13 cellular contexts compared by ENCODE assay signal in the genomic region with DNA sequence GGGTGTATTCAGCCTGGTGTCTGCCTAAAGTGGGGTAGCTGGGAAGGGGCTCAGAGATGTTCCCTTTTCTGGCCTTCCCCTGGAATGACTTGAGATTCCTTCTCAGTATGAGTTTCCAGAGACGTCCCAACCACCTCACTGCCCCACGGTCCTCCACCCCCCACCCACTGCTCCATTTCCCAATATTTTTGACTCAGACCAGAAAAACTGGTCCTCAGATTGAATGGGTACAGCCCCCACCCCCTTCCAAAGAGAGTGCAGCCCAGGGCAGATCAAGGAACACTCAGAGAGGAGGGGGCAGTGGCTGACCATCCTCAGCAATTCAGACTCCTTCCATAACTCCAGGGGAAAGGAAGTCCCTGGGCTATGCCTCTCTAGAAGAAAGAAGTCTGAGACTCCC. TPM values are rescaled to one million over a fixed set of nuclear protein-coding genes. Genes with fewer than 3 reads are reported as not detected.
A peak's percentile ranks its signal among the peaks of the same experiment; 100 is the strongest.
DNase-seq lines count a peak whose midpoint lies in the region; ATAC-seq and TF ChIP-seq lines count a peak whose summit lies in the region.
"Had no signal": no experiment of that assay in that cellular context is flagged by ENCODE, and none has a peak within 500 bp of the region (broad histone marks: within the 10 kb centered on the region; RNA-seq: fewer than 3 reads in every experiment).

No MANE protein-coding gene starts in this region.

- H3K4me3 Mint-ChIP-seq in CD4-positive, alpha-beta memory T cell = peak overlapping the region in 6 of 8 donors; percentile 13 to 77 (median 58)
- H3K4me3 Mint-ChIP-seq in natural killer cell = peak overlapping the region; percentile 58

- no peak for ATAC-seq in natural killer cell

- CTCF ChIA-PET in CD4-positive, alpha-beta memory T cell (lab: Charles Lee; ENCODE audit: partially characterized antibody) = interaction anchor here (0.6 to 0.8 kb wide), 2 partner anchors 81 to 1401 kb away, joined by 3 read pairs; no protein-coding TSS in a partner anchor
- CTCF ChIA-PET in HEK293T (lab: Yijun Ruan, JAX) = no interaction called here

- no peak overlapping the region for H3K4me3 ChIP-seq in CD4-positive, alpha-beta memory T cell (ENCODE audit: low read length in 2 of 2)
- H3K4me3 ChIP-seq in HUES6 (ENCODE audit: low read depth, low read length) (peak overlapping the region; percentile 32; the same call in 1 of the 2 replicates), brain microvascular endothelial cell (ENCODE audit: low read depth, low read length) (peak overlapping the region; percentile 30)

- POLR2A ChIA-PET in CD4-positive, alpha-beta memory T cell (lab: Charles Lee; ENCODE audit: partially characterized antibody) = interaction anchor here (0.9 to 1.6 kb wide), 2 partner anchors 15 to 51 kb away, joined by 5 to 6 read pairs; a partner anchor contains a TSS
- POLR2A ChIA-PET in HEK293T (lab: Yijun Ruan, JAX) = interaction anchor here (0.6 to 2.5 kb wide), 2 partner anchors 15 to 227 kb away, joined by 3 to 9 read pairs; a partner anchor contains a TSS

- H3K27ac ChIP-seq in CD4-positive, alpha-beta memory T cell (ENCODE audit: low read depth, low read length) = no peak overlapping the region
- H3K27ac ChIP-seq in HUES6 (ENCODE audit: low read depth, low read length) = peak overlapping the region; percentile 1; the same call in 1 of the 2 replicates
- no peak overlapping the region for H3K27ac ChIP-seq in brain microvascular endothelial cell

- no peaks in the 10 kb centered on the region for H3K27me3 ChIP-seq in CD4-positive, alpha-beta memory T cell (ENCODE audit: insufficient read depth, low read length)
- H3K27me3 ChIP-seq in HUES6 (ENCODE audit: control insufficient read depth, insufficient read depth, low read length) (no peaks in the 10 kb centered on the region), brain microvascular endothelial cell (replicated peaks) (no peaks in the 10 kb centered on the region)

- peaks cover 26 to 51% (median 35%) of the 10 kb centered on the region in 4 donors for H3K4me1 Mint-ChIP-seq in CD4-positive, alpha-beta memory T cell
- peaks cover 41 to 49% of the 10 kb centered on the region in 2 donors for H3K4me1 Mint-ChIP-seq in natural killer cell

- H3K27me3 Mint-ChIP-seq in CD4-positive, alpha-beta memory T cell = no peaks in the 10 kb centered on the region
- H3K27me3 Mint-ChIP-seq in natural killer cell (ENCODE audit: low read depth in 2 of 2) = no peaks in the 10 kb centered on the region

- intact Hi-C loops in CD4-positive, alpha-beta memory T cell (cut with micrococcal nuclease) = no loop called here
- intact Hi-C loops in natural killer cell (cut with micrococcal nuclease) = no loop called here

- in situ Hi-C loops in brain microvascular endothelial cell (cut with HindIII; ENCODE audit: low pct_ligation_motif_present, low sequenced_read_pairs) = no loop called here

- peaks cover 33% of the 10 kb centered on the region for H3K36me3 ChIP-seq in CD4-positive, alpha-beta memory T cell (ENCODE audit: insufficient read depth, low read length)
- peaks cover 41% of the 10 kb centered on the region for H3K36me3 ChIP-seq in HUES6 (ENCODE audit: control insufficient read depth, insufficient read depth, low read length)
- peaks cover 34% of the 10 kb centered on the region for H3K36me3 ChIP-seq in brain microvascular endothelial cell (replicated peaks)

- peaks cover 48% of the 10 kb centered on the region for H3K4me1 ChIP-seq in CD4-positive, alpha-beta memory T cell (ENCODE audit: insufficient read depth, low read length)
- H3K4me1 ChIP-seq in HUES6 (ENCODE audit: control insufficient read depth, insufficient read depth, low read length) = peaks cover 43% of the 10 kb centered on the region

- no peaks in the 10 kb centered on the region for H3K9me3 ChIP-seq in CD4-positive, alpha-beta memory T cell (ENCODE audit: control insufficient read depth in 1 of 2, low read length in 2 of 2)
- no peaks in the 10 kb centered on the region for H3K9me3 ChIP-seq in HUES6 (ENCODE audit: control insufficient read depth, insufficient read depth, low read depth, low read length)

- no peak for DNase-seq in CD4-positive, alpha-beta memory T cell
- no peak for DNase-seq in brain microvascular endothelial cell
- no peak for DNase-seq in natural killer cell
- no peak for DNase-seq in cerebellar cortex (ENCODE audit: low spot score)
- no peak for DNase-seq in stimulated activated CD4-positive, alpha-beta T cell treated with anti-CD3 and anti-CD28 coated beads, Interleukin-2, amount 100 ng/mL, for 48 hours
- no peak for DNase-seq in HEK293T (ENCODE audit: extremely low spot score)
- DNase-seq: EL; kidney; NCI-H1436 treated with DMSO at 0.1 percent for 48 hours; NCI-H82; stimulated activated CD4-positive, alpha-beta T cell treated with anti-CD3 and anti-CD28 coated beads, Interleukin-12 subunit alpha, Interleukin-12 subunit beta, amount 100 ng/mL, for 4 hours; SW 1271 had no signal

- TF ChIP-seq CTCF in brain microvascular endothelial cell (IDR thresholded peaks at IDR 0.05; ENCODE audit: low read depth, low read length, missing control alignments) = no peak
- no peak for TF ChIP-seq CTCF in natural killer cell (IDR thresholded peaks at IDR 0.05)

- H3K36me3 Mint-ChIP-seq in CD4-positive, alpha-beta memory T cell = peaks cover 13 to 30% of the 10 kb centered on the region in 2 donors
- H3K36me3 Mint-ChIP-seq in natural killer cell = no peaks in the 10 kb centered on the region

- peak overlapping the region in 5 of 7 donors; percentile 22 to 91 (median 70) for H3K27ac Mint-ChIP-seq in CD4-positive, alpha-beta memory T cell
- H3K27ac Mint-ChIP-seq in natural killer cell = no peak overlapping the region

- H3K9me3 Mint-ChIP-seq in CD4-positive, alpha-beta memory T cell = no peaks in the 10 kb centered on the region
- no peaks in the 10 kb centered on the region for H3K9me3 Mint-ChIP-seq in natural killer cell

- H3K9ac ChIP-seq in HUES6 (ENCODE audit: low read length) = peak overlapping the region; percentile 5

TF ChIP-seq in HEK293T, 16 proteins besides CTCF, POLR2A, EP300 and RAD21:
- TF ChIP-seq, protein P1, sequence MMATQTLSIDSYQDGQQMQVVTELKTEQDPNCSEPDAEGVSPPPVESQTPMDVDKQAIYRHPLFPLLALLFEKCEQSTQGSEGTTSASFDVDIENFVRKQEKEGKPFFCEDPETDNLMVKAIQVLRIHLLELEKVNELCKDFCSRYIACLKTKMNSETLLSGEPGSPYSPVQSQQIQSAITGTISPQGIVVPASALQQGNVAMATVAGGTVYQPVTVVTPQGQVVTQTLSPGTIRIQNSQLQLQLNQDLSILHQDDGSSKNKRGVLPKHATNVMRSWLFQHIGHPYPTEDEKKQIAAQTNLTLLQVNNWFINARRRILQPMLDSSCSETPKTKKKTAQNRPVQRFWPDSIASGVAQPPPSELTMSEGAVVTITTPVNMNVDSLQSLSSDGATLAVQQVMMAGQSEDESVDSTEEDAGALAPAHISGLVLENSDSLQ (IDR thresholded peaks at IDR 0.05) = no peak
- no peak for TF ChIP-seq CTBP1 (IDR thresholded peaks at IDR 0.05; ENCODE audit: borderline replicate concordance)
- TF ChIP-seq FOXM1 (IDR thresholded peaks at IDR 0.05; ENCODE audit: borderline replicate concordance) = no peak
- TF ChIP-seq LEF1 (IDR thresholded peaks at IDR 0.05; ENCODE audit: borderline replicate concordance) = no peak
- no peak for TF ChIP-seq NFRKB (IDR thresholded peaks at IDR 0.05)
- no peak for TF ChIP-seq SP1 (IDR thresholded peaks at IDR 0.05)
TF ChIP-seq in HEK293T: peak in this region for 0.

RNA-seq across cellular contexts. Expression of a gene that starts 3.2 kb away (rescaled TPM):
- 10 to 100 TPM; 84.4 to 88.5 TPM for total RNA-seq in CD4-positive, alpha-beta memory T cell
- polyA plus RNA-seq in CD4-positive, alpha-beta memory T cell = 10 to 100 TPM; 58.7 to 72.1 TPM
- 100 to 1,000 TPM in 2 of 3 donors, 10 to 100 TPM in 1; 86.5 to 106 (median 106) TPM for total RNA-seq in natural killer cell

RNA-seq across cellular contexts. Expression of a gene that starts 14.9 kb away (rescaled TPM):
- total RNA-seq in CD4-positive, alpha-beta memory T cell = under 1 TPM in 1 of 2 experiments, not detected in 1; 0.20 TPM
- polyA plus RNA-seq in CD4-positive, alpha-beta memory T cell = under 1 TPM in 1 of 2 donors, not detected in 1; 0.11 TPM
- total RNA-seq in natural killer cell = 1 to 10 TPM in 1 of 3 donors, under 1 TPM in 2; 0.70 to 2.9 (median 0.95) TPM

RNA-seq across cellular contexts. Expression of a gene that starts 50.3 kb away (rescaled TPM):
- total RNA-seq in CD4-positive, alpha-beta memory T cell = 10 to 100 TPM; 20.6 to 20.8 TPM
- polyA plus RNA-seq in CD4-positive, alpha-beta memory T cell = 1 to 10 TPM; 1.0 to 7.6 TPM
- total RNA-seq in natural killer cell = 10 to 100 TPM; 19.4 to 29.0 (median 28.2) TPM

RNA-seq across cellular contexts. Expression of a gene that starts 51.0 kb away (rescaled TPM):
- total RNA-seq in CD4-positive, alpha-beta memory T cell = 10 to 100 TPM; 31.0 to 36.9 TPM
- polyA plus RNA-seq in CD4-positive, alpha-beta memory T cell = 10 to 100 TPM; 23.6 to 35.7 TPM
- total RNA-seq in natural killer cell = 10 to 100 TPM; 32.4 to 44.8 (median 38.2) TPM

Comparison
In these comparisons a context has a peak if more than half of its experiments do, and no peak if none do; other contexts are left out.
1. H3K4me3 ChIP-seq: peak in HUES6 (single experiment) and brain microvascular endothelial cell (single experiment); none in CD4-positive, alpha-beta memory T cell (0 of 2).
2. H3K27ac Mint-ChIP-seq: peak in CD4-positive, alpha-beta memory T cell (5 of 7); none in natural killer cell (0 of 2).